Comparison of ENCODE assay signal across 8 cellular contexts in the genomic region with DNA sequence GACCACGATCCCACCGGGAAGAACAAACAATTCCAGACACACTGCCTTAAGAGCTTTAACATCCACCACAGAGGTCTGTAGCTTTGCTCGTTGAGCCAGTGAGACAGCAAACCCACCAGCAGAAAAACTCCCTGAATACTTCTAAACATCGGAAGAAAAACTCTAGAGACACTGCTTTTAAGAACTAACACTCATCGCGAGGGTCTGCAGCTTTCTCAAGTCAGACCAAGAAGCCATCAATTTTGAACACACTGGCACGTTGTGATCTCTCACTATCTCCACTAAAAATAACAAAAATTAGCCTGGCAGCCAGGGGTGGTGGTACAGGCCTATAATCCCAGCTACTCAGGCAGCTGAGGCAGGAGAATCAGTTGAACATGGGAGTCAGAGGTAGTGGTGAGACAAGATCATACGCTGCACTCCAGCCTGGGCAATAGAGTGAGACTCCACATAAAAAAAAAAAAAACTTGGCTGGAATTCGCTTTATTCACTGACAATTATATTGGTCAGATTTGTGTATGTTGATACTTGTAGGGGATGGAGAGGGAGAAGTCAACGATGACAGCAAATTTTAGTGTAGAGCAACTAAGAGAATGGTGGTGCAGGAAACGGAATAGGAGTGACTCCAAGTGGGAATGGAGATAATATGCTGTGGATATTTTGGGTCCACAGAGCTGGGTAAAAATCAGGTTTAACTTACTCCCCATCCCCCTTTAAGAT. TPM values are rescaled to one million over a fixed set of nuclear protein-coding genes. Genes with fewer than 3 reads are reported as not detected.
A peak's percentile ranks its signal among the peaks of the same experiment; 100 is the strongest.
DNase-seq lines count a peak whose midpoint lies in the region; ATAC-seq and TF ChIP-seq lines count a peak whose summit lies in the region.

No MANE protein-coding gene starts in this region.

- H3K27ac ChIP-seq in AG04450 (ENCODE audit: low read depth, low read length) (peak overlapping the region; percentile 57), cingulate gyrus (ENCODE audit: low read depth, low read length) (peak overlapping the region; percentile 94)

- ATAC-seq in naive B cell (ENCODE audit: low read depth in 2 of 2), result no peak

- H3K4me1 Mint-ChIP-seq in naive B cell, result peaks cover 20 to 55% (median 47%) of the 10 kb centered on the region in 3 donors

- POLR2A ChIA-PET in AG04450 (lab: Yijun Ruan, JAX), result interaction anchor here (0.5 to 1.5 kb wide), 9 partner anchors 16 to 168 kb away, joined by 3 to 40 read pairs (median 4); partner anchors contain the start of genes C6orf52, PAK1IP1 and TMEM14B

- peaks cover 0 to 7% of the 10 kb centered on the region in 2 donors for H3K36me3 Mint-ChIP-seq in naive B cell

- H3K27me3 Mint-ChIP-seq in naive B cell, result no peaks in the 10 kb centered on the region

- peak overlapping the region; percentile 95 to 98 (median 96) for H3K4me3 Mint-ChIP-seq in naive B cell

- no peak for DNase-seq in AG04450 (ENCODE audit: low read depth, low spot score)
- no peak for DNase-seq in Jurkat, Clone E6-1 (ENCODE audit: low read depth, low spot score)
- DNase-seq in naive B cell, result no peak
- DNase-seq in NCI-H526 (lab: John Stamatoyannopoulos, UW), result no peak
- no peak for DNase-seq in superior temporal gyrus (ENCODE audit: extremely low spot score)
- DNase-seq in HK-2 (ENCODE audit: unreplicated experiment), result no peak
- DNase-seq in NCI-H510A (lab: John Stamatoyannopoulos, UW), result no peak

- no peaks in the 10 kb centered on the region for H3K27me3 ChIP-seq in AG04450 (ENCODE audit: control insufficient read depth, insufficient read depth, low read length)

- peaks cover 0 to 7% (median 4%) of the 10 kb centered on the region in 7 donors for H3K9me3 Mint-ChIP-seq in naive B cell

- H3K9me3 ChIP-seq in AG04450 (ENCODE audit: control insufficient read depth, insufficient read depth, low read length), result peaks cover 10% of the 10 kb centered on the region

- CTCF ChIA-PET in AG04450 (lab: Charles Lee), result interaction anchor here (0.6 to 2.5 kb wide), 3 partner anchors 27 to 212 kb away, joined by 4 to 8 read pairs (median 5); partner anchors contain the start of gene PAK1IP1

- H3K4me3 ChIP-seq in AG04450 (ENCODE audit: low read depth, low read length), result peak overlapping the region; percentile 77
- H3K4me3 ChIP-seq in Jurkat, Clone E6-1 (ENCODE audit: low read length), result peak overlapping the region; percentile 69

- H3K27ac Mint-ChIP-seq in naive B cell, result peak overlapping the region; percentile 64 to 96 (median 92)

- no peak for TF ChIP-seq CTCF in AG04450 (IDR thresholded peaks at IDR 0.05; ENCODE audit: low read depth, low read length)

RNA-seq across cellular contexts. Expression of gene TMEM14C, which starts 0.9 kb away (rescaled TPM):
- polyA plus RNA-seq in AG04450 (2011; rRNA removed) (284 and 385 TPM in 2 replicates), naive B cell (ENCODE audit: low read depth in 6 of 6) (100 to 1,000 TPM in 3 of 6 donors, 10 to 100 TPM in 3; 75.6 to 149 (median 94.7) TPM)
- polyA minus RNA-seq in AG04450 (2011; rRNA and poly(A)+ RNA removed), result 91.9 and 92.2 TPM in 2 replicates
- 43.8 TPM for polyA plus RNA-seq in Jurkat, Clone E6-1 (2012; ENCODE audit: insufficient read depth, insufficient read length)

RNA-seq across cellular contexts. Expression of gene TMEM14B, which starts 25.6 kb away (rescaled TPM):
- polyA plus RNA-seq in AG04450 (2011; rRNA removed), result 104 and 148 TPM in 2 replicates
- 30.5 and 34.9 TPM in 2 replicates for polyA minus RNA-seq in AG04450 (2011; rRNA and poly(A)+ RNA removed)
- 130 TPM for polyA plus RNA-seq in Jurkat, Clone E6-1 (2012; ENCODE audit: insufficient read depth, insufficient read length)
- polyA plus RNA-seq in naive B cell (ENCODE audit: low read depth in 6 of 6), result 100 to 1,000 TPM; 165 to 210 (median 186) TPM

RNA-seq across cellular contexts. Expression of gene PAK1IP1, which starts 27.2 kb away (rescaled TPM):
- polyA plus RNA-seq in AG04450 (2011; rRNA removed) (18.7 and 24.2 TPM in 2 replicates), naive B cell (ENCODE audit: low read depth in 6 of 6) (10 to 100 TPM; 10.5 to 16.2 (median 12.7) TPM)
- polyA minus RNA-seq in AG04450 (2011; rRNA and poly(A)+ RNA removed), result 6.9 and 9.8 TPM in 2 replicates
- polyA plus RNA-seq in Jurkat, Clone E6-1 (2012; ENCODE audit: insufficient read depth, insufficient read length), result 33.5 TPM

RNA-seq across cellular contexts. Expression of gene C6orf52, which starts 27.6 kb away (rescaled TPM):
- polyA plus RNA-seq in AG04450 (2011; rRNA removed) (0.63 and 0.74 TPM in 2 replicates), naive B cell (ENCODE audit: low read depth in 6 of 6) (1 to 10 TPM in 2 of 6 donors, under 1 TPM in 1, not detected in 3; 0.96 to 1.6 (median 1.1) TPM)
- not detected in 2 replicates for polyA minus RNA-seq in AG04450 (2011; rRNA and poly(A)+ RNA removed)
- polyA plus RNA-seq in Jurkat, Clone E6-1 (2012; ENCODE audit: insufficient read depth, insufficient read length), result 6.9 TPM
